ENCODE assay signal across 9 cellular contexts in genomic region chr2:40489678-40489960, GRCh38. TPM values are rescaled to one million over a fixed set of nuclear protein-coding genes. Genes with fewer than 3 reads are reported as not detected.
DNase-seq lines count a peak whose midpoint lies in the region; ATAC-seq and TF ChIP-seq lines count a peak whose summit lies in the region.
"Had no signal": no experiment of that assay in that cellular context is flagged by ENCODE, and none has a peak within 500 bp of the region (broad histone marks: within the 10 kb centered on the region; RNA-seq: fewer than 3 reads in every experiment).

No MANE protein-coding gene starts in this region.

- no peaks in the 10 kb centered on the region for H3K9me1 ChIP-seq in IMR-90 (ENCODE audit: insufficient read depth, low read length)

- ATAC-seq in IMR-90 (ENCODE audit: low read depth) = peak; percentile 49; the same call in 1 of the 2 replicates
- ATAC-seq in GM18867 (IDR thresholded peaks at IDR 0.05; ENCODE audit: unreplicated experiment) = no peak

- peak overlapping the region; percentile 97 for H3K9ac ChIP-seq in IMR-90 (ENCODE audit: low read depth, low read length)
- H3K9ac ChIP-seq in trophoblast cell (ENCODE audit: low read length) = no peak overlapping the region

- H3K4me2 ChIP-seq in IMR-90 (ENCODE audit: low read depth, low read length) (peak overlapping the region; percentile 99), trophoblast cell (ENCODE audit: low read length) (no peak overlapping the region)

- peak overlapping the region; percentile 77 for H2BK20ac ChIP-seq in IMR-90 (ENCODE audit: low read depth, low read length)

- intact Hi-C loops in IMR-90 (cut with micrococcal nuclease) = no loop called here

- no peak overlapping the region for H2AK9ac ChIP-seq in IMR-90 (replicated peaks; ENCODE audit: low read depth, low read length, poor library complexity)

- H3K27me3 ChIP-seq in IMR-90 (ENCODE audit: control insufficient read depth, insufficient read depth, low read length) (no peaks in the 10 kb centered on the region), neutrophil (no peaks in the 10 kb centered on the region), trophoblast cell (ENCODE audit: insufficient read depth, low read length) (no peaks in the 10 kb centered on the region)

- H2AFZ ChIP-seq in IMR-90 (replicated peaks; ENCODE audit: low read length, poor library complexity) (peak overlapping the region; percentile 83), trophoblast cell (ENCODE audit: insufficient read depth, low read length, poor library complexity) (no peak overlapping the region)

- peak overlapping the region; percentile 39 for H2BK5ac ChIP-seq in IMR-90 (ENCODE audit: low read depth, low read length, poor library complexity, severe bottlenecking)
- H2BK5ac ChIP-seq in trophoblast cell (ENCODE audit: low read depth, low read length, poor library complexity) = no peak overlapping the region

- H4K8ac ChIP-seq in IMR-90 (ENCODE audit: low read depth in 2 of 2, low read length in 2 of 2) = peak overlapping the region; percentile 73 to 83
- H4K8ac ChIP-seq in trophoblast cell (ENCODE audit: low read depth, low read length) = no peak overlapping the region

- H3K36me3 ChIP-seq in IMR-90 (ENCODE audit: control insufficient read depth, insufficient read depth, low read length) (no peaks in the 10 kb centered on the region), neutrophil (no peaks in the 10 kb centered on the region), trophoblast cell (ENCODE audit: control insufficient read depth in 1 of 2, insufficient read depth in 2 of 2, low read length in 2 of 2) (no peaks in the 10 kb centered on the region)

- no peak for TF ChIP-seq CTCF in IMR-90 (conservative IDR thresholded peaks at IDR 0.05; ENCODE audit: low read depth, low read length)
- TF ChIP-seq CTCF in epithelial cell of proximal tubule (conservative IDR thresholded peaks at IDR 0.05; ENCODE audit: low read depth, low read length) = no peak
- TF ChIP-seq CTCF in neutrophil (IDR thresholded peaks at IDR 0.05) = no peak

- H3K23ac ChIP-seq in IMR-90 (ENCODE audit: low read depth, low read length) (peak overlapping the region; percentile 86; the same call in 1 of the 2 replicates), trophoblast cell (ENCODE audit: low read length) (no peak overlapping the region)

- H4K20me1 ChIP-seq in IMR-90 (ENCODE audit: insufficient read depth, low read length) = no peaks in the 10 kb centered on the region

- peak overlapping the region; percentile 79 for H3K56ac ChIP-seq in IMR-90 (ENCODE audit: extremely low read depth, insufficient read depth, low read length)

- no peaks in the 10 kb centered on the region for H3K79me1 ChIP-seq in IMR-90 (ENCODE audit: low read depth in 1 of 2, low read length in 2 of 2)
- H3K79me1 ChIP-seq in trophoblast cell (ENCODE audit: low read length) = no peaks in the 10 kb centered on the region

- H3K4me1 ChIP-seq in IMR-90 (ENCODE audit: control insufficient read depth, insufficient read depth, low read length) (peaks cover 2% of the 10 kb centered on the region; the same call in 1 of the 2 replicates), neutrophil (ENCODE audit: control insufficient read depth in 1 of 2, insufficient read depth in 1 of 2, low read depth in 1 of 2, low read length in 1 of 2) (peaks cover 50 to 51% of the 10 kb centered on the region in 2 experiments), trophoblast cell (ENCODE audit: control insufficient read depth in 1 of 2, insufficient read depth in 2 of 2, low read length in 2 of 2) (no peaks in the 10 kb centered on the region)

- DNase-seq in AG08396 (ENCODE audit: low spot score) = peak; percentile 7
- DNase-seq in IMR-90 = no peak
- no peak for DNase-seq in epithelial cell of proximal tubule (ENCODE audit: low read depth)
- no peak for DNase-seq in NCI-H774 (lab: John Stamatoyannopoulos, UW)
- no peak for DNase-seq in trophoblast cell
- DNase-seq in inferior parietal cortex (ENCODE audit: extremely low spot score) = no peak
- DNase-seq: activated CD4-positive, alpha-beta T cell treated with anti-CD3 and anti-CD28 coated beads for 4 hours had no signal

- peak overlapping the region; percentile 99 for H3K18ac ChIP-seq in IMR-90 (ENCODE audit: low read depth, low read length)
- H3K18ac ChIP-seq in trophoblast cell (ENCODE audit: low read length) = no peak overlapping the region

- no peak overlapping the region for H4K12ac ChIP-seq in trophoblast cell (ENCODE audit: low read depth, low read length)

- H3K14ac ChIP-seq in IMR-90 (replicated peaks; ENCODE audit: low read depth, low read length) (peak overlapping the region; percentile 92), trophoblast cell (ENCODE audit: low read length) (no peak overlapping the region)

- no peaks in the 10 kb centered on the region for H3K79me2 ChIP-seq in trophoblast cell (ENCODE audit: control insufficient read depth, insufficient read depth, low read length, poor library complexity)

- BruUV-seq in IMR-90 (replicated peaks; lab: Mats Ljungman, UMichigan) = no TSS peak

- CTCF ChIA-PET in IMR-90 (lab: Yijun Ruan, JAX) = interaction anchor here (1.6 kb wide), 1 partner anchor 12 kb away, joined by 3 read pairs; no protein-coding TSS in a partner anchor

- H4K5ac ChIP-seq in IMR-90 (ENCODE audit: low read depth, low read length) = peak overlapping the region; percentile 99

- H3K27ac ChIP-seq in IMR-90 (ENCODE audit: insufficient read depth, low read length) = peak overlapping the region; percentile 76; the same call in 1 of the 2 replicates
- H3K27ac ChIP-seq in neutrophil = peak overlapping the region; percentile 62
- H3K27ac ChIP-seq in trophoblast cell (ENCODE audit: low read depth, low read length) = no peak overlapping the region

- H2BK120ac ChIP-seq in IMR-90 (ENCODE audit: low read depth, low read length) = peak overlapping the region; percentile 91
- H2BK120ac ChIP-seq in trophoblast cell (ENCODE audit: insufficient read depth, low read length, poor library complexity) = no peak overlapping the region

- H4K91ac ChIP-seq in IMR-90 (ENCODE audit: insufficient read depth, low read depth, low read length) (peak overlapping the region; percentile 74), trophoblast cell (ENCODE audit: low read depth, low read length) (no peak overlapping the region)

- H2BK12ac ChIP-seq in trophoblast cell (ENCODE audit: low read length) = no peak overlapping the region

- no CpG with 5 or more reads among the region's 1 CpG for WGBS in IMR-90 (ENCODE audit: extremely low coverage in 2 of 2, insufficient read length in 1 of 2), 2 experiments
- WGBS in trophoblast cell (ENCODE audit: extremely low coverage, insufficient coverage, insufficient read length) = no CpG with 5 or more reads among the region's 1 CpG

- no peak for TF ChIP-seq RAD21 in IMR-90 (IDR thresholded peaks at IDR 0.05; ENCODE audit: low read length)

- no peak overlapping the region for H2AK5ac ChIP-seq in IMR-90 (ENCODE audit: low read depth, low read length)
- no peak overlapping the region for H2AK5ac ChIP-seq in trophoblast cell (ENCODE audit: low read length)

- H3K4me3 ChIP-seq in IMR-90 (ENCODE audit: insufficient read depth, low read depth, low read length) (peak overlapping the region; percentile 52; the same call in 1 of the 2 replicates), epithelial cell of proximal tubule (ENCODE audit: low read depth, low read length) (peak overlapping the region; percentile 26), neutrophil (ENCODE audit: low read depth in 1 of 2, low read length in 1 of 2) (peak overlapping the region; percentile 39 to 40), trophoblast cell (ENCODE audit: low read depth, low read length) (no peak overlapping the region)

- peak overlapping the region; percentile 95; the same call in 2 of the 3 replicates for H2BK15ac ChIP-seq in IMR-90 (ENCODE audit: low read depth, low read length)

- H3K9me3 ChIP-seq in IMR-90 (ENCODE audit: control insufficient read depth, insufficient read depth, low read length) (no peaks in the 10 kb centered on the region), neutrophil (no peaks in the 10 kb centered on the region), trophoblast cell (ENCODE audit: insufficient read depth, low read depth, low read length) (no peaks in the 10 kb centered on the region)

- H3K4ac ChIP-seq in IMR-90 (ENCODE audit: low read depth, low read length) = peak overlapping the region; percentile 82
- no peak overlapping the region for H3K4ac ChIP-seq in trophoblast cell (ENCODE audit: low read depth, low read length)

- POLR2A ChIA-PET in IMR-90 (lab: Charles Lee; ENCODE audit: unreplicated experiment) = no interaction called here

- no peak for TF ChIP-seq POLR2A in IMR-90 (IDR thresholded peaks at IDR 0.05; ENCODE audit: low read depth, low read length)

- in situ Hi-C loops in IMR-90 (cut with MboI; ENCODE audit: low sequenced_read_pairs) = loop anchor here (25.0 kb wide), 1 partner anchor 273 kb away; no protein-coding TSS in a partner anchor

- dilution Hi-C loops in IMR-90 (cut with HindIII; ENCODE audit: low sequenced_read_pairs, unreplicated experiment) = no loop called here

TF ChIP-seq in IMR-90, 13 proteins besides CTCF, POLR2A, EP300 and RAD21 (continues in another document):
- no peak for TF ChIP-seq RCOR1 (IDR thresholded peaks at IDR 0.05; ENCODE audit: insufficient replicate concordance, low read length)
- no peak for TF ChIP-seq NFE2L2 (IDR thresholded peaks at IDR 0.05; ENCODE audit: low read depth, low read length)
- TF ChIP-seq CHD1 (IDR thresholded peaks at IDR 0.05; ENCODE audit: low read depth, low read length) = no peak
- TF ChIP-seq BHLHE40 (IDR thresholded peaks at IDR 0.05; ENCODE audit: low read depth, low read length) = no peak
- no peak for TF ChIP-seq FOS (IDR thresholded peaks at IDR 0.05; ENCODE audit: low read depth, low read length)
- TF ChIP-seq ELK1 (IDR thresholded peaks at IDR 0.05; ENCODE audit: borderline replicate concordance, low read depth, low read length) = no peak
- TF ChIP-seq MAZ (IDR thresholded peaks at IDR 0.05; ENCODE audit: borderline replicate concordance, low read depth, low read length) = no peak
- TF ChIP-seq RFX5 (IDR thresholded peaks at IDR 0.05; ENCODE audit: low read depth, low read length) = no peak

RNA-seq across cellular contexts. Expression of gene SLC8A1, which starts 37.7 kb away (rescaled TPM):
- total RNA-seq in IMR-90 (2012; rRNA removed) (57.0 and 86.1 TPM in 2 replicates), epithelial cell of proximal tubule (4.8 and 10.6 TPM in 2 replicates)
- 6.6 and 7.7 TPM in 2 replicates for polyA plus RNA-seq in IMR-90 (2012; rRNA removed)
- polyA plus RNA-seq in IMR-90 (2012; cell fraction: cytosol; rRNA removed) = 0.99 and 1.8 TPM in 2 replicates
- polyA plus RNA-seq in IMR-90 (2012; cell fraction: nucleus; rRNA removed; ENCODE audit: low replicate concordance) = 1.2 and 4.3 TPM in 2 replicates
- 13.3 and 13.7 TPM in 2 replicates for polyA plus RNA-seq in trophoblast cell (2013)
